18 cellular contexts compared by ENCODE assay signal in the genomic region with DNA sequence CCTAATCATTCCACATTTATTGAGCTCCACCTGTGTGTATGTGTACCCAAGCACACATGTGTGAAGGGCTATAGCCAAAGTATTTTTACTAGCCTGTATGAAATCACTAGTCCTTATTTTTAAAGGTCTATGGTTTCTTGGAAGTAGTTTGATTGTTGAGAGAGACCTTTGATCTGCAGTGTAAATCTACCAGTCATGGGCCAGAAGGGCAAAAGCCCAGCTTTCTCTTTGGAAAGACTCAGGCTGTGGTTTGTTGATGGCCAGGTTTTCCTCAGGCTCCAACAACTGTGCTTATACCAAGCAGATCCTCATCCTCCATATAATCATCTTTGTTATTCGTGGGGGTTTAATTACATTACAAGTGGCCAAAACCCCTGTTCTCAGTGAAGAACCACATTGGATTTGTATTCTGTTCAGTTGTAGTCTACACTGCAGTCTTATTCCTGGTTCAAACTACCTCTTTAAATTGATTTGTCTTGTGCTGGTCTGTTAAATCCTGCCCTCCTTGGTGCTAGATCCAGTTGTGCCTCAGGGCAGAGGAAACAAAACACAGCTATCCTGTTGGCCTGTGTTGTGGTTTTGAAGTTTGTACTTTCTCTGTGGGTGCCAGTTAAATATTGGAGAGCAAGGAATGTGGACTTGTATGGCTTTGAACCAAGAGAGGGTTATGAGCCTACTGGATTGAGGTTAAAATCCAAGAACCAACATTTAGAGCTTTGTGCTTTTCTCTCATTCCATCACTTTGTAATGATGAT. TPM values are rescaled to one million over a fixed set of nuclear protein-coding genes. Genes with fewer than 3 reads are reported as not detected.
"Had no signal": no experiment of that assay in that cellular context is flagged by ENCODE, and none has a peak within 500 bp of the region (broad histone marks: within the 10 kb centered on the region; RNA-seq: fewer than 3 reads in every experiment).

No MANE protein-coding gene starts in this region.

- H3K27ac ChIP-seq: colonic mucosa, testis, VCaP had no signal

- H3K36me3 ChIP-seq: colonic mucosa had no signal

- H3K4me3 ChIP-seq: colonic mucosa, testis had no signal

- ATAC-seq: activated CD8-positive, alpha-beta T cell treated with anti-CD3 and anti-CD28 coated beads for 36 hours; activated T-cell treated with anti-CD3 and anti-CD28 coated beads, Interleukin-2, amount 50 U/mL, for 72 hours; T-cell had no signal

- H3K27me3 ChIP-seq: colonic mucosa, testis had no signal

- H3K9me3 ChIP-seq: colonic mucosa, testis had no signal

- H3K4me1 ChIP-seq: colonic mucosa, testis had no signal

- DNase-seq: activated CD4-positive, alpha-beta T cell treated with anti-CD3 and anti-CD28 coated beads for 4 hours; activated CD8-positive, alpha-beta memory T cell treated with anti-CD3 and anti-CD28 coated beads, Interleukin-2, amount 50 U/mL, for 4 hours; activated CD8-positive, alpha-beta T cell treated with anti-CD3 and anti-CD28 coated beads for 36 hours; activated naive CD8-positive, alpha-beta T cell treated with anti-CD3 and anti-CD28 coated beads, Interleukin-2, amount 10 ng/mL, durations not matched to agents 7 days and 5 days; activated T-cell treated with anti-CD3 and anti-CD28 coated beads, Interleukin-2, amount 50 U/mL, for 72 hours; aorta; caudate nucleus; colonic mucosa; hypothalamus; mesendoderm; stimulated activated CD4-positive, alpha-beta T cell treated with anti-CD3 and anti-CD28 coated beads, Interleukin-2, amount 100 ng/mL, for 48 hours; T-cell; T1000; testis had no signal

RNA-seq across cellular contexts. Expression of a gene that starts 41.1 kb away (rescaled TPM):
- total RNA-seq: aorta, osteoblast, pulmonary artery endothelial cell had no signal
- polyA plus RNA-seq: aorta, neural cell had no signal
